In the genomic region with DNA sequence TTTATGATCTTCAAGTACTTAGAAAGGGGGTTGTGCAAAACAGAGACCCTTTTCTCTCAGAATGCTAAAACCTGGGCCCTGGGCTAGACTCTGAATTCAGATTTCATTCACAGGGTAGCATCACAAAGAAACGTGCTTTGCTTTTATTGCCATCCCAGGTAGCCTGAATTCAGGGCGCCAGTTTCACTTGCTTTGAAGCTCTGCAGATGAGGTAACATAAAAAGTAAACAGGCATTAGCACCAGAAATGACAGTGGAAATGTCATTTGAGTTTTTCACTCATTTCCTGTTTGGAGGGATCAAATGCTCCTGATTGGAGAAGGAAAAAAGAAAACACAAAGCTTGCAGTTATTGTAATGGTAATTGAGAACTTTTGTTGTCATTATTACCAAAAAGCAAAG, we compare ENCODE assay signal across 29 cellular contexts. TPM values are rescaled to one million over a fixed set of nuclear protein-coding genes. Genes with fewer than 3 reads are reported as not detected.
DNase-seq lines count a peak whose midpoint lies in the region; ATAC-seq and TF ChIP-seq lines count a peak whose summit lies in the region.
"Had no signal": no experiment of that assay in that cellular context is flagged by ENCODE, and none has a peak within 500 bp of the region (broad histone marks: within the 10 kb centered on the region; RNA-seq: fewer than 3 reads in every experiment).

No MANE protein-coding gene starts in this region.

- intact Hi-C loops in activated CD4-positive, alpha-beta T cell treated with anti-CD3 and anti-CD28 coated beads, Interleukin-2, amount 10 ng/mL, durations not matched to agents 24 days and 14 days (cut with micrococcal nuclease), result no loop called here

- no peak overlapping the region for H3K27ac Mint-ChIP-seq in activated CD4-positive, alpha-beta T cell treated with anti-CD3 and anti-CD28 coated beads, Interleukin-2, amount 10 ng/mL, durations not matched to agents 24 days and 14 days
- H3K27ac Mint-ChIP-seq in GM23338, result no peak overlapping the region
- H3K27ac Mint-ChIP-seq: CD8-positive, alpha-beta T cell; T-helper 1 cell treated with Interleukin-12 subunit alpha and Interleukin-12 subunit beta and Interleukin-4 antibody, amounts not matched to agents 30 μg/mL and 1 μg/mL, for 36 hours had no signal

- H3K4me1 Mint-ChIP-seq in activated CD4-positive, alpha-beta T cell treated with anti-CD3 and anti-CD28 coated beads, Interleukin-2, amount 10 ng/mL, durations not matched to agents 24 days and 14 days, result peaks cover 5% of the 10 kb centered on the region
- peaks cover 19% of the 10 kb centered on the region for H3K4me1 Mint-ChIP-seq in GM23338

- no peaks in the 10 kb centered on the region for H3K36me3 Mint-ChIP-seq in activated CD4-positive, alpha-beta T cell treated with anti-CD3 and anti-CD28 coated beads, Interleukin-2, amount 10 ng/mL, durations not matched to agents 24 days and 14 days (ENCODE audit: low read depth)
- H3K36me3 Mint-ChIP-seq in GM23338 (ENCODE audit: low read depth), result no peaks in the 10 kb centered on the region; the same call in 2 of the 3 replicates
- H3K36me3 Mint-ChIP-seq: CD8-positive, alpha-beta T cell had no signal

- H3K9ac ChIP-seq in adipocyte (ENCODE audit: low read length), result peak overlapping the region; percentile 82
- H3K9ac ChIP-seq in stomach smooth muscle (ENCODE audit: low read length in 2 of 2), result no peak overlapping the region
- H3K9ac ChIP-seq: BLaER1 treated with 17β-estradiol and CSF1 and Interleukin-3, amounts not matched to agents 10 nM and 100 nM; GM23248; SK-N-SH had no signal

- no peak overlapping the region for H3K27ac ChIP-seq in GM23338 (ENCODE audit: low read depth)
- peak overlapping the region; percentile 31 for H3K27ac ChIP-seq in stomach smooth muscle (ENCODE audit: low read length)
- H3K27ac ChIP-seq: A549; BLaER1 treated with 17β-estradiol and CSF1 and Interleukin-3, amounts not matched to agents 10 nM and 100 nM; GM23248 had no signal

- H3K4me2 ChIP-seq in GM23338, result peak overlapping the region; percentile 19
- H3K4me2 ChIP-seq: A549; BLaER1 treated with 17β-estradiol and CSF1 and Interleukin-3, amounts not matched to agents 10 nM and 100 nM; SK-N-SH had no signal

- H3K9me3 ChIP-seq in adipocyte (ENCODE audit: control insufficient read depth, low read length), result no peaks in the 10 kb centered on the region
- no peaks in the 10 kb centered on the region for H3K9me3 ChIP-seq in stomach smooth muscle (ENCODE audit: control insufficient read depth in 2 of 2, low read length in 2 of 2)
- H3K9me3 ChIP-seq: A549, Caco-2, HAP-1, SK-N-SH had no signal

- no peak for ATAC-seq in GM23338
- ATAC-seq: A549; CD8-positive, alpha-beta T cell; PC-3 had no signal

- TF ChIP-seq CTCF in GM23338 (conservative IDR thresholded peaks at IDR 0.05; ENCODE audit: low read depth in 2 of 2), result no peak

- H3K9me3 Mint-ChIP-seq in activated CD4-positive, alpha-beta T cell treated with anti-CD3 and anti-CD28 coated beads, Interleukin-2, amount 10 ng/mL, durations not matched to agents 24 days and 14 days, result no peaks in the 10 kb centered on the region
- H3K9me3 Mint-ChIP-seq in GM23338, result no peaks in the 10 kb centered on the region
- H3K9me3 Mint-ChIP-seq: CD8-positive, alpha-beta T cell; T-helper 1 cell treated with Interleukin-12 subunit alpha and Interleukin-12 subunit beta and Interleukin-4 antibody, amounts not matched to agents 30 μg/mL and 1 μg/mL, for 36 hours had no signal

- H3K4me1 ChIP-seq in GM23338 (ENCODE audit: insufficient read depth) (peaks cover 28% of the 10 kb centered on the region), adipocyte (ENCODE audit: control insufficient read depth, insufficient read depth, low read length) (peaks cover 12% of the 10 kb centered on the region), stomach smooth muscle (ENCODE audit: control insufficient read depth, insufficient read depth, low read length) (peaks cover 7% of the 10 kb centered on the region)
- H3K4me1 ChIP-seq: A549, Caco-2 had no signal

- H3K27me3 Mint-ChIP-seq in activated CD4-positive, alpha-beta T cell treated with anti-CD3 and anti-CD28 coated beads, Interleukin-2, amount 10 ng/mL, durations not matched to agents 24 days and 14 days, result peaks cover 76% of the 10 kb centered on the region
- H3K27me3 Mint-ChIP-seq in GM23338 (ENCODE audit: insufficient read depth, low read depth, poor library complexity), result peaks cover 42% of the 10 kb centered on the region

- no peaks in the 10 kb centered on the region for H3K9me2 ChIP-seq in GM23338 (ENCODE audit: insufficient read depth)
- H3K9me2 ChIP-seq: SK-N-SH had no signal

- no peak overlapping the region for H3K4me3 Mint-ChIP-seq in activated CD4-positive, alpha-beta T cell treated with anti-CD3 and anti-CD28 coated beads, Interleukin-2, amount 10 ng/mL, durations not matched to agents 24 days and 14 days
- no peak overlapping the region for H3K4me3 Mint-ChIP-seq in GM23338
- H3K4me3 Mint-ChIP-seq: CD8-positive, alpha-beta T cell; T-helper 1 cell treated with Interleukin-12 subunit alpha and Interleukin-12 subunit beta and Interleukin-4 antibody, amounts not matched to agents 30 μg/mL and 1 μg/mL, for 36 hours had no signal

- DNase-seq in activated CD4-positive, alpha-beta T cell treated with anti-CD3 and anti-CD28 coated beads, Interleukin-2, amount 10 ng/mL, durations not matched to agents 24 days and 14 days, result peak; percentile 57
- DNase-seq in activated CD4-positive, alpha-beta T cell treated with anti-CD3 and anti-CD28 coated beads, Interleukin-2, amount 50 U/mL, for 48 hours, result no peak
- no peak for DNase-seq in GM23338 (ENCODE audit: low spot score)
- DNase-seq in adipocyte (ENCODE audit: low read depth), result no peak
- no peak for DNase-seq in NCI-H187 treated with DMSO at 0.1 percent for 48 hours (lab: John Stamatoyannopoulos, UW)
- DNase-seq in OCI-M2 (lab: John Stamatoyannopoulos, UW; ENCODE audit: unreplicated experiment), result no peak
- DNase-seq: AML-193; Caco-2; CD8-positive, alpha-beta T cell; GM23248; KBM-7; MV-4-11; NCI-H1105; NCI-H1694; NCI-H2081; NCI-H2171 treated with DMSO at 0.1 percent for 48 hours; NCI-H345; NCI-H510A treated with DMSO at 0.1 percent for 48 hours; NCI-H774; PC-3; SK-N-SH; SW 1271 had no signal

- no peaks in the 10 kb centered on the region for H3K79me2 ChIP-seq in GM23338 (replicated peaks; ENCODE audit: insufficient read depth)

- no peaks in the 10 kb centered on the region; the same call in 1 of the 2 replicates for H4K20me1 ChIP-seq in GM23338 (replicated peaks; ENCODE audit: insufficient read depth)
- H4K20me1 ChIP-seq: BLaER1 treated with 17β-estradiol and CSF1 and Interleukin-3, amounts not matched to agents 10 nM and 100 nM had no signal

- H3K4me3 ChIP-seq in GM23338 (0 out of 2 replicates have a peak overlapping the region, but pooled peaks have one; percentile 21), adipocyte (ENCODE audit: low read length) (peak overlapping the region; percentile 93), stomach smooth muscle (ENCODE audit: low read length in 2 of 2) (no peak overlapping the region)
- H3K4me3 ChIP-seq: A549; BLaER1 treated with 17β-estradiol and CSF1 and Interleukin-3, amounts not matched to agents 10 nM and 100 nM; GM23248; HAP-1 had no signal

- 0 out of 2 replicates have a peak, but pooled peaks cover 5% of the 10 kb centered on the region for H3F3A ChIP-seq in GM23338 (replicated peaks; ENCODE audit: low read depth)

- H3K27me3 ChIP-seq in GM23338 (ENCODE audit: insufficient read depth), result peaks cover 58% of the 10 kb centered on the region
- no peaks in the 10 kb centered on the region for H3K27me3 ChIP-seq in adipocyte (replicated peaks; ENCODE audit: control insufficient read depth, insufficient read depth, low read length)
- peaks cover 0 to 3% of the 10 kb centered on the region in 2 donors for H3K27me3 ChIP-seq in stomach smooth muscle (ENCODE audit: control insufficient read depth in 1 of 2, insufficient read depth in 2 of 2, low read length in 2 of 2)

- no peaks in the 10 kb centered on the region for H3K36me3 ChIP-seq in GM23338 (ENCODE audit: insufficient read depth)
- peaks cover 6% of the 10 kb centered on the region for H3K36me3 ChIP-seq in adipocyte (ENCODE audit: control insufficient read depth, insufficient read depth, low read length, severe bottlenecking)
- no peaks in the 10 kb centered on the region for H3K36me3 ChIP-seq in stomach smooth muscle (ENCODE audit: control insufficient read depth in 2 of 2, insufficient read depth in 2 of 2, low read length in 2 of 2)
- H3K36me3 ChIP-seq: BLaER1 treated with 17β-estradiol and CSF1 and Interleukin-3, amounts not matched to agents 10 nM and 100 nM; HAP-1 had no signal

- H2AFZ ChIP-seq in GM23338, result no peak overlapping the region
- H2AFZ ChIP-seq: GM23248 had no signal

TF ChIP-seq in GM23338, 12 proteins besides CTCF, POLR2A, EP300 and RAD21 (continues in another document):
- no peak for TF ChIP-seq STAT1 (IDR thresholded peaks at IDR 0.05; ENCODE audit: unreplicated experiment)

RNA-seq across cellular contexts. Expression of gene SYPL2, which starts 2.6 kb away (rescaled TPM):
- 0.07 TPM in 1 of 2 replicates, not detected in the other for total RNA-seq in activated CD4-positive, alpha-beta T cell treated with anti-CD3 and anti-CD28 coated beads, Interleukin-2, amount 10 ng/mL, durations not matched to agents 24 days and 14 days
- total RNA-seq in GM23338 (2014; rRNA removed; shearing (Covaris generic)), result 0.49 and 1.6 TPM in 2 replicates
- 0.40 and 0.56 TPM in 2 replicates for polyA plus RNA-seq in GM23338 (2016; fragmentation: Nextera tagmentation; extraction: Ambion mirVana)
- total RNA-seq: CD8-positive, alpha-beta T cell; HT-29; MCF 10A; PC-3 had no signal

RNA-seq across cellular contexts. Expression of gene ATXN7L2, which starts 14.8 kb away (rescaled TPM):
- 15.1 and 15.6 TPM in 2 replicates for total RNA-seq in activated CD4-positive, alpha-beta T cell treated with anti-CD3 and anti-CD28 coated beads, Interleukin-2, amount 10 ng/mL, durations not matched to agents 24 days and 14 days
- total RNA-seq in GM23338 (2014; rRNA removed; shearing (Covaris generic)), result 9.4 and 9.9 TPM in 2 replicates
- polyA plus RNA-seq in GM23338 (2016; fragmentation: Nextera tagmentation; extraction: Ambion mirVana), result 8.0 and 9.4 TPM in 2 replicates

RNA-seq across cellular contexts. Expression of gene CYB561D1, which starts 25.0 kb away (rescaled TPM):
- total RNA-seq in activated CD4-positive, alpha-beta T cell treated with anti-CD3 and anti-CD28 coated beads, Interleukin-2, amount 10 ng/mL, durations not matched to agents 24 days and 14 days, result 11.3 and 13.1 TPM in 2 replicates
- total RNA-seq in GM23338 (2014; rRNA removed; shearing (Covaris generic)), result 2.7 and 4.4 TPM in 2 replicates
- polyA plus RNA-seq in GM23338 (2016; fragmentation: Nextera tagmentation; extraction: Ambion mirVana), result 0.89 and 0.95 TPM in 2 replicates

RNA-seq across cellular contexts. Expression of gene AMIGO1, which starts 40.6 kb away (rescaled TPM):
- total RNA-seq in activated CD4-positive, alpha-beta T cell treated with anti-CD3 and anti-CD28 coated beads, Interleukin-2, amount 10 ng/mL, durations not matched to agents 24 days and 14 days, result 1.1 TPM in 2 replicates
- total RNA-seq in GM23338 (2014; rRNA removed; shearing (Covaris generic)), result 2.3 and 3.8 TPM in 2 replicates
- polyA plus RNA-seq in GM23338 (2016; fragmentation: Nextera tagmentation; extraction: Ambion mirVana), result 0.53 and 0.61 TPM in 2 replicates

RNA-seq across cellular contexts. Expression of gene PSMA5, which starts 42.7 kb away (rescaled TPM):
- 262 and 270 TPM in 2 replicates for total RNA-seq in activated CD4-positive, alpha-beta T cell treated with anti-CD3 and anti-CD28 coated beads, Interleukin-2, amount 10 ng/mL, durations not matched to agents 24 days and 14 days
- total RNA-seq in GM23338 (2014; rRNA removed; shearing (Covaris generic)), result 94.2 and 104 TPM in 2 replicates
- 107 and 126 TPM in 2 replicates for polyA plus RNA-seq in GM23338 (2016; fragmentation: Nextera tagmentation; extraction: Ambion mirVana)

Comparison
In these comparisons a context has a peak if more than half of its experiments do, and no peak if none do; other contexts are left out.
1. H3K4me3 ChIP-seq: peak in GM23338 (single experiment) and adipocyte (single experiment); none in stomach smooth muscle (0 of 2).